ENCODE assay signal across 9 cellular contexts in the genomic region with DNA sequence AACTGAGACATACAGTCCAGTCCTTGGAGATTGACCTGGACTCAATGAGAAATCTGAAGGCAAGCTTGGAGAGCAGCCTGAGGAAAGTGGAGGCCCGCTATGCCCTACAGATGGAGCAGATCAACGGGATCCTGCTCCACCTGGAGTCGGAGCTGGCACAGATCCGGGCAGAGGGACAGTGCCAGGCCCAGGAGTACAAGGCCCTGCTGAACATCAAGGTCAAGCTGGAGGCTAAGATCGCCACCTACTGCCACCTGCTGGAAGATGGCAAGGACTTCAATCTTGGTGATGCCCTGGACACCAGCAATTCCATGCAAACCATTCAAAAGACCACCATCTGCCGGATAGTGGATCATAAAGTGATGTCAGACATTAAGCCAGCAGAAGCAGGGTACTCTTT. TPM values are rescaled to one million over a fixed set of nuclear protein-coding genes. Genes with fewer than 3 reads are reported as not detected.
DNase-seq lines count a peak whose midpoint lies in the region; ATAC-seq and TF ChIP-seq lines count a peak whose summit lies in the region.
"Had no signal": no experiment of that assay in that cellular context is flagged by ENCODE, and none has a peak within 500 bp of the region (broad histone marks: within the 10 kb centered on the region; RNA-seq: fewer than 3 reads in every experiment).

No MANE protein-coding gene starts in this region.

- ATAC-seq in GM18502 (IDR thresholded peaks at IDR 0.05; ENCODE audit: poor library complexity, unreplicated experiment) = no peak
- no peak for ATAC-seq in GM18909 (IDR thresholded peaks at IDR 0.05; ENCODE audit: poor library complexity, unreplicated experiment)

- peaks cover 7% of the 10 kb centered on the region for H3K36me3 Mint-ChIP-seq in neural crest cell (ENCODE audit: low read depth)

- H3K4me3 Mint-ChIP-seq in neural crest cell = no peak overlapping the region

- no peaks in the 10 kb centered on the region for H3K4me1 ChIP-seq in adrenal gland (replicated peaks in 1 of 2)
- H3K4me1 ChIP-seq: BLaER1 treated with 17β-estradiol and CSF1 and Interleukin-3, amounts not matched to agents 10 nM and 100 nM had no signal

- H3K36me3 ChIP-seq in adrenal gland (replicated peaks in 1 of 2) = no peaks in the 10 kb centered on the region
- H3K36me3 ChIP-seq: BLaER1 treated with 17β-estradiol and CSF1 and Interleukin-3, amounts not matched to agents 10 nM and 100 nM had no signal

- H3K4me1 Mint-ChIP-seq in neural crest cell = no peaks in the 10 kb centered on the region

- no peak overlapping the region for H3K27ac Mint-ChIP-seq in neural crest cell (ENCODE audit: unreplicated experiment)

- peak; percentile 9 for DNase-seq in NCI-H1436 (lab: John Stamatoyannopoulos, UW)
- no peak for DNase-seq in NCI-H1436 treated with DMSO at 0.1 percent for 48 hours (lab: John Stamatoyannopoulos, UW)
- peak; percentile 15 for DNase-seq in LoVo (ENCODE audit: low spot score)
- peak in 5 of 7 donors; percentile 28 to 52 (median 33) for DNase-seq in adrenal gland
- no peak for DNase-seq in neural crest cell (ENCODE audit: low read depth, low spot score)
- DNase-seq in ecto neural progenitor cell (ENCODE audit: low spot score) = no peak

- TF ChIP-seq CTCF in adrenal gland (IDR thresholded peaks at IDR 0.05) (peak in 4 of 6 experiments; percentile 19 to 42 (median 33)), neural crest cell (conservative IDR thresholded peaks at IDR 0.05) (peak; percentile 47)

- no peak overlapping the region for H3K27ac ChIP-seq in adrenal gland
- H3K27ac ChIP-seq: BLaER1 treated with 17β-estradiol and CSF1 and Interleukin-3, amounts not matched to agents 10 nM and 100 nM had no signal

- no peaks in the 10 kb centered on the region for H3K9me3 ChIP-seq in adrenal gland (replicated peaks in 1 of 3)

- peaks cover 6% of the 10 kb centered on the region for H3K27me3 ChIP-seq in adrenal gland

- TF ChIP-seq POLR2A in adrenal gland (IDR thresholded peaks at IDR 0.05) = no peak

- H3K9me3 Mint-ChIP-seq in neural crest cell = peaks cover 10% of the 10 kb centered on the region

- WGBS in adrenal gland, 4 donors = 37 to 56% (median 42%) methylated on average over 1 to 6 of the region's 6 CpGs

- no peak overlapping the region for H3K4me3 ChIP-seq in adrenal gland
- H3K4me3 ChIP-seq: BLaER1 treated with 17β-estradiol and CSF1 and Interleukin-3, amounts not matched to agents 10 nM and 100 nM had no signal

- intact Hi-C loops in adrenal gland (cut with DNase I) = no loop called here

- no peaks in the 10 kb centered on the region for H3K27me3 Mint-ChIP-seq in neural crest cell (ENCODE audit: low read depth)

RNA-seq across cellular contexts. Expression of a gene that starts 20.4 kb away (rescaled TPM):
- total RNA-seq in adrenal gland (under 1 TPM in 4 of 8 donors, not detected in 4; 0.03 to 0.69 (median 0.37) TPM), neural crest cell (1.8 and 2.3 TPM in 2 replicates)
- polyA plus RNA-seq in adrenal gland = under 1 TPM; 0.10 to 0.31 (median 0.16) TPM

Comparison
In these comparisons a context has a peak if more than half of its experiments do, and no peak if none do; other contexts are left out.
1. DNase-seq: peak in NCI-H1436 (single experiment), LoVo (single experiment) and adrenal gland (5 of 7); none in NCI-H1436 treated with DMSO at 0.1 percent for 48 hours (single experiment), neural crest cell (single experiment) and ecto neural progenitor cell (single experiment).